Comparison of ENCODE assay signal across 1 cellular context in the genomic region with DNA sequence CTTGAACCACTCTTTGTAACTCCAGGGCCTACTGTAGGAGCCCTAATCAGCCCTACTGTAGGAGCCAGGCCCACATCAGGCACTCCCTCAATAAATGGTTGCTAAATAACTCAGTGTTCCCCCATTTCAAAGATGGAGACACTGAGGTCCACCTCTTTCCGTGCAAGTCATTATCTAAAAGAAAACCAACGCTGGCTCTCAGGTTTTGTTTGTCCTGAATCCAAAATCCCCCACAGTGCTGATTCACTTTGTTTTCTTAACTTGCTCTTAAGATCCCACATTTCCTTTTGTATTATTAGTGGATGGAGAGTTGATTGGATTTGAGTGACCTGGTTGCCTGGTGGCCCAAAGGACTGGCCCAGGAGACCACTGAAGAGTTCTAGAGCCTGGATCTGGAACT.
TF ChIP-seq lines count a peak whose summit lies in the region.

No MANE protein-coding gene starts in this region.

TF ChIP-seq in SK-N-SH, 30 proteins besides CTCF, POLR2A, EP300 and RAD21 (continued from another document):
- TF ChIP-seq, protein P1, sequence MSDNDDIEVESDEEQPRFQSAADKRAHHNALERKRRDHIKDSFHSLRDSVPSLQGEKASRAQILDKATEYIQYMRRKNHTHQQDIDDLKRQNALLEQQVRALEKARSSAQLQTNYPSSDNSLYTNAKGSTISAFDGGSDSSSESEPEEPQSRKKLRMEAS (IDR thresholded peaks at IDR 0.05; ENCODE audit: low read depth): no peak
- TF ChIP-seq, protein P2, sequence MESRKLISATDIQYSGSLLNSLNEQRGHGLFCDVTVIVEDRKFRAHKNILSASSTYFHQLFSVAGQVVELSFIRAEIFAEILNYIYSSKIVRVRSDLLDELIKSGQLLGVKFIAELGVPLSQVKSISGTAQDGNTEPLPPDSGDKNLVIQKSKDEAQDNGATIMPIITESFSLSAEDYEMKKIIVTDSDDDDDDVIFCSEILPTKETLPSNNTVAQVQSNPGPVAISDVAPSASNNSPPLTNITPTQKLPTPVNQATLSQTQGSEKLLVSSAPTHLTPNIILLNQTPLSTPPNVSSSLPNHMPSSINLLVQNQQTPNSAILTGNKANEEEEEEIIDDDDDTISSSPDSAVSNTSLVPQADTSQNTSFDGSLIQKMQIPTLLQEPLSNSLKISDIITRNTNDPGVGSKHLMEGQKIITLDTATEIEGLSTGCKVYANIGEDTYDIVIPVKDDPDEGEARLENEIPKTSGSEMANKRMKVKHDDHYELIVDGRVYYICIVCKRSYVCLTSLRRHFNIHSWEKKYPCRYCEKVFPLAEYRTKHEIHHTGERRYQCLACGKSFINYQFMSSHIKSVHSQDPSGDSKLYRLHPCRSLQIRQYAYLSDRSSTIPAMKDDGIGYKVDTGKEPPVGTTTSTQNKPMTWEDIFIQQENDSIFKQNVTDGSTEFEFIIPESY (IDR thresholded peaks at IDR 0.05; ENCODE audit: borderline replicate concordance, low read depth): no peak
- no peak for TF ChIP-seq EZH2phosphoT487 (IDR thresholded peaks at IDR 0.05; ENCODE audit: borderline replicate concordance, low read depth)
